ENCODE assay signal across 25 cellular contexts in genomic region chr15:83250766-83251165, GRCh38. TPM values are rescaled to one million over a fixed set of nuclear protein-coding genes. Genes with fewer than 3 reads are reported as not detected.
DNase-seq lines count a peak whose midpoint lies in the region; ATAC-seq and TF ChIP-seq lines count a peak whose summit lies in the region.
"Had no signal": no experiment of that assay in that cellular context is flagged by ENCODE, and none has a peak within 500 bp of the region (broad histone marks: within the 10 kb centered on the region; RNA-seq: fewer than 3 reads in every experiment).

No MANE protein-coding gene starts in this region.

- H3K4me3 ChIP-seq in cardiac fibroblast (replicated peaks in 1 of 2; ENCODE audit: low read depth in 2 of 2, low read length in 2 of 2) = no peak overlapping the region
- no peak overlapping the region for H3K4me3 ChIP-seq in skeletal muscle satellite cell (ENCODE audit: low read length)
- H3K4me3 ChIP-seq: GM12878, MG63, Peyer's patch had no signal

- peaks cover 9% of the 10 kb centered on the region for H3K36me3 ChIP-seq in skeletal muscle satellite cell (ENCODE audit: insufficient read depth, low read length)
- H3K36me3 ChIP-seq: Peyer's patch had no signal

- H3K4me2 ChIP-seq in skeletal muscle satellite cell (ENCODE audit: low read length) = peak overlapping the region; percentile 31

- H3K27me3 ChIP-seq in skeletal muscle satellite cell (ENCODE audit: control insufficient read depth, insufficient read depth, low read length) = peaks cover 11% of the 10 kb centered on the region
- H3K27me3 ChIP-seq: Peyer's patch had no signal

- no peak overlapping the region for H3K9ac ChIP-seq in skeletal muscle satellite cell (ENCODE audit: low read depth, low read length)

- no peak for ATAC-seq in HG02852 (IDR thresholded peaks at IDR 0.05; ENCODE audit: unreplicated experiment)
- ATAC-seq in GM19452 (IDR thresholded peaks at IDR 0.05; ENCODE audit: unreplicated experiment) = no peak
- ATAC-seq: Right ventricle myocardium inferior had no signal

- peak; percentile 49 for DNase-seq in HS-5 (ENCODE audit: low read depth)
- peak; percentile 12 to 52 for DNase-seq in cardiac fibroblast (ENCODE audit: low read depth in 2 of 2)
- peak; percentile 78 for DNase-seq in fibroblast of peridontal ligament (ENCODE audit: extremely low read depth)
- DNase-seq in central memory CD4-positive, alpha-beta T cell = no peak
- DNase-seq in DMS53 (lab: John Stamatoyannopoulos, UW) = no peak
- DNase-seq: ACHN, COR-L47, EL, HFFc6, Karpas-422, MG63, NCI-H1092, NCI-H1436 treated with DMSO at 0.1 percent for 48 hours, NCI-H2081, NCI-H446 treated with DMSO at 0.1 percent for 48 hours, NCI-H69, Peyer's patch had no signal

- no peak for TF ChIP-seq CTCF in cardiac fibroblast (IDR thresholded peaks at IDR 0.05; ENCODE audit: low read depth, low read length)

- no peaks in the 10 kb centered on the region for H3K9me3 ChIP-seq in skeletal muscle satellite cell (replicated peaks; ENCODE audit: low read length)
- H3K9me3 ChIP-seq: Peyer's patch had no signal

- peaks cover 3% of the 10 kb centered on the region for H3K4me1 ChIP-seq in skeletal muscle satellite cell (ENCODE audit: control insufficient read depth, insufficient read depth, low read length)
- H3K4me1 ChIP-seq: Peyer's patch had no signal

RNA-seq across cellular contexts. Expression of gene BNC1, which starts 33.7 kb away (rescaled TPM):
- total RNA-seq in skeletal muscle satellite cell (2012; rRNA removed) = 3.7 and 5.8 TPM in 2 replicates
- total RNA-seq: B cell, GM12878, H4, Peyer's patch, SK-MEL-5 had no signal

RNA-seq across cellular contexts. Expression of gene HDGFL3, which starts 43.1 kb away (rescaled TPM):
- total RNA-seq in skeletal muscle satellite cell (2012; rRNA removed) = 16.4 and 30.2 TPM in 2 replicates

Comparison
In these comparisons a context has a peak if more than half of its experiments do, and no peak if none do; other contexts are left out.
1. DNase-seq: peak in HS-5 (single experiment), cardiac fibroblast (2 of 2) and fibroblast of peridontal ligament (single experiment); none in central memory CD4-positive, alpha-beta T cell (single experiment) and DMS53 (single experiment).